In genomic region chr7:77209479-77210139, GRCh38 we compare ENCODE assay signal across 23 cellular contexts. TPM values are rescaled to one million over a fixed set of nuclear protein-coding genes. Genes with fewer than 3 reads are reported as not detected.
"Had no signal": no experiment of that assay in that cellular context is flagged by ENCODE, and none has a peak within 500 bp of the region (broad histone marks: within the 10 kb centered on the region; RNA-seq: fewer than 3 reads in every experiment).

No MANE protein-coding gene starts in this region.

- H2AFZ ChIP-seq: PC-9 had no signal

- FAIRE-seq: colon had no signal

- H3K36me3 ChIP-seq: MG63 had no signal

- H3K4me2 ChIP-seq: PC-9 had no signal

- ATAC-seq: activated CD8-positive, alpha-beta memory T cell treated with anti-CD3 and anti-CD28 coated beads, Interleukin-2, amount 10 ng/mL, durations not matched to agents 7 days and 5 days; activated T-cell treated with anti-CD3 and anti-CD28 coated beads, Interleukin-2, amount 50 U/mL, for 4 hours; T-helper 17 cell; WTC11 had no signal

- H3K4me3 ChIP-seq: MG63, PC-9 had no signal

- H3K27me3 ChIP-seq: MG63 had no signal

- H3K27ac ChIP-seq: PC-9 had no signal

- H3K9me3 ChIP-seq: MG63 had no signal

- DNase-seq: activated CD4-positive, alpha-beta T cell treated with anti-CD3 and anti-CD28 coated beads for 48 hours; activated CD4-positive, alpha-beta T cell treated with anti-CD3 and anti-CD28 coated beads, Interleukin-2, amount 50 U/mL, for 48 hours; activated CD4-positive, CD25-positive, alpha-beta regulatory T cell treated with anti-CD3 and anti-CD28 coated beads, Interleukin-2, amount 50 U/mL, for 72 hours; activated CD8-positive, alpha-beta memory T cell treated with anti-CD3 and anti-CD28 coated beads, Interleukin-2, amount 10 ng/mL, durations not matched to agents 7 days and 5 days; activated effector memory CD4-positive, alpha-beta T cell treated with anti-CD3 and anti-CD28 coated beads, Interleukin-2, amount 50 U/mL, for 16 hours; activated naive CD4-positive, alpha-beta T cell treated with Interleukin-2 at 50 U/mL for 16 hours; activated naive CD8-positive, alpha-beta T cell treated with anti-CD3 and anti-CD28 coated beads for 36 hours; activated T-cell treated with anti-CD3 and anti-CD28 coated beads, Interleukin-2, amount 50 U/mL, for 4 hours; cerebellar nuclear complex; MG63; MV-4-11; NCI-H1105 treated with DMSO at 0.1 percent for 48 hours; NCI-H1436 treated with DMSO at 0.1 percent for 48 hours; NCI-H187; NCI-H2081; NCI-H446; NCI-H524; PC-9; SIG-M5; T-helper 17 cell; T-helper 9 cell had no signal

RNA-seq across cellular contexts. Expression of gene FGL2, which starts 10.0 kb away (rescaled TPM):
- total RNA-seq: PC-9, WTC11 had no signal
